In genomic region chr13:73058432-73058740, GRCh38 we compare ENCODE assay signal across 8 cellular contexts. TPM values are rescaled to one million over a fixed set of nuclear protein-coding genes. Genes with fewer than 3 reads are reported as not detected.
A peak's percentile ranks its signal among the peaks of the same experiment; 100 is the strongest.
DNase-seq lines count a peak whose midpoint lies in the region; ATAC-seq and TF ChIP-seq lines count a peak whose summit lies in the region.

No MANE protein-coding gene starts in this region.

- H3K4me1 Mint-ChIP-seq in stimulated activated memory B cell treated with anti-CD40 and anti-IgM and Interleukin-4, amounts not matched to agents 10 μg/mL and 1 μg/mL and 100 μg/mL, for 72 hours = peaks cover 16% of the 10 kb centered on the region

- H4K20me1 ChIP-seq in GM23248 (ENCODE audit: insufficient read depth) = no peaks in the 10 kb centered on the region
- no peaks in the 10 kb centered on the region for H4K20me1 ChIP-seq in OCI-LY3 (ENCODE audit: insufficient read depth, low read length)

- H3K36me3 ChIP-seq in GM23248 (ENCODE audit: low read depth) (no peaks in the 10 kb centered on the region), OCI-LY3 (replicated peaks; ENCODE audit: low read depth, low read length) (no peaks in the 10 kb centered on the region)

- H3K36me3 Mint-ChIP-seq in stimulated activated memory B cell treated with anti-CD40 and anti-IgM and Interleukin-4, amounts not matched to agents 10 μg/mL and 1 μg/mL and 100 μg/mL, for 72 hours = no peaks in the 10 kb centered on the region

- H2AFZ ChIP-seq in GM23248 = peak overlapping the region; percentile 75
- peak overlapping the region; percentile 88 for H2AFZ ChIP-seq in OCI-LY3 (ENCODE audit: low read depth, low read length)

- H3K79me2 ChIP-seq in GM23248 (ENCODE audit: insufficient read depth) (0 out of 2 replicates have a peak, but pooled peaks cover 12% of the 10 kb centered on the region), OCI-LY3 (ENCODE audit: low read length) (no peaks in the 10 kb centered on the region)

- H3K9ac ChIP-seq in GM23248 (peak overlapping the region; percentile 39), OCI-LY3 (ENCODE audit: low read length) (peak overlapping the region; percentile 31)

- no peak for TF ChIP-seq POLR2A in GM18505 (IDR thresholded peaks at IDR 0.05; ENCODE audit: borderline replicate concordance, extremely low read depth, insufficient read depth, insufficient read length)

- H3K4me1 ChIP-seq in GM23248 (ENCODE audit: insufficient read depth) (peaks cover 28% of the 10 kb centered on the region), OCI-LY3 (ENCODE audit: low read length) (peaks cover 11% of the 10 kb centered on the region)

- 1 to 3% methylated on average over 6 to 8 of the region's 8 CpGs for WGBS in GM23248 (ENCODE audit: low coverage in 1 of 2, low lambda C conversion rate in 2 of 2, missing lambda C conversion rate in 2 of 2), 2 experiments

- peaks cover 36% of the 10 kb centered on the region for H3K27me3 Mint-ChIP-seq in stimulated activated memory B cell treated with anti-CD40 and anti-IgM and Interleukin-4, amounts not matched to agents 10 μg/mL and 1 μg/mL and 100 μg/mL, for 72 hours

- peaks cover 24% of the 10 kb centered on the region for H3F3A ChIP-seq in GM23248 (ENCODE audit: insufficient read depth)

- H3K27ac ChIP-seq in GM23248 (no peak overlapping the region), OCI-LY3 (ENCODE audit: low read length) (no peak overlapping the region)

- ATAC-seq in GM18505 (IDR thresholded peaks at IDR 0.05; ENCODE audit: unreplicated experiment) = peak; percentile 21
- no peak for ATAC-seq in stimulated activated memory B cell treated with anti-CD40 and anti-IgM and Interleukin-4, amounts not matched to agents 10 μg/mL and 1 μg/mL and 100 μg/mL, for 72 hours
- ATAC-seq in HG02973 (IDR thresholded peaks at IDR 0.05; ENCODE audit: unreplicated experiment) = no peak

- H3K9me2 ChIP-seq in GM23248 (ENCODE audit: insufficient read depth) = no peaks in the 10 kb centered on the region

- DNase-seq in GM23248 (no peak), fibroblast of villous mesenchyme (ENCODE audit: low read depth) (no peak), dermis blood vessel endothelial cell (no peak), G401 (ENCODE audit: low spot score) (no peak)

- no peak for TF ChIP-seq CTCF in OCI-LY3 (IDR thresholded peaks at IDR 0.05; ENCODE audit: low read depth, low read length)
- no peak for TF ChIP-seq CTCF in fibroblast of villous mesenchyme (IDR thresholded peaks at IDR 0.05; ENCODE audit: insufficient read depth, low read depth, low read length)

- peak overlapping the region; percentile 36 for H3K27ac Mint-ChIP-seq in stimulated activated memory B cell treated with anti-CD40 and anti-IgM and Interleukin-4, amounts not matched to agents 10 μg/mL and 1 μg/mL and 100 μg/mL, for 72 hours

- in situ Hi-C loops in GM23248 (cut with MboI) = loop anchor here (25.0 kb wide), 1 partner anchor 654 kb away; no protein-coding TSS in a partner anchor
- in situ Hi-C loops in G401 (cut with HindIII; ENCODE audit: low sequenced_read_pairs) = no loop called here

- H3K4me2 ChIP-seq in GM23248 (ENCODE audit: unreplicated experiment) = no peak overlapping the region
- H3K4me2 ChIP-seq in OCI-LY3 (ENCODE audit: low read length) = peak overlapping the region; percentile 86

- no peaks in the 10 kb centered on the region for H3K9me3 Mint-ChIP-seq in stimulated activated memory B cell treated with anti-CD40 and anti-IgM and Interleukin-4, amounts not matched to agents 10 μg/mL and 1 μg/mL and 100 μg/mL, for 72 hours

- peak overlapping the region; percentile 78 for H3K4me3 Mint-ChIP-seq in stimulated activated memory B cell treated with anti-CD40 and anti-IgM and Interleukin-4, amounts not matched to agents 10 μg/mL and 1 μg/mL and 100 μg/mL, for 72 hours

- H3K27me3 ChIP-seq in GM23248 (replicated peaks; ENCODE audit: insufficient read depth) (no peaks in the 10 kb centered on the region), OCI-LY3 (ENCODE audit: low read depth, low read length) (peaks cover 36% of the 10 kb centered on the region)

- H3K9me3 ChIP-seq in GM23248 (ENCODE audit: low read depth) = no peaks in the 10 kb centered on the region
- H3K9me3 ChIP-seq in OCI-LY3 (ENCODE audit: insufficient read depth, low read length) = no peaks in the 10 kb centered on the region

- peak overlapping the region; percentile 83 for H3K4me3 ChIP-seq in GM23248
- H3K4me3 ChIP-seq in OCI-LY3 (ENCODE audit: low read length) = peak overlapping the region; percentile 90
- H3K4me3 ChIP-seq in fibroblast of villous mesenchyme (ENCODE audit: low read depth, low read length) = peak overlapping the region; percentile 83

RNA-seq across cellular contexts. Expression of gene KLF5, which starts 0.4 kb away (rescaled TPM):
- 5.5 and 6.1 TPM in 2 replicates for total RNA-seq in GM23248 (2014; rRNA removed; shearing (Covaris generic))
- 5.6 and 7.1 TPM in 2 replicates for polyA plus RNA-seq in GM23248 (2016; fragmentation: Nextera tagmentation; extraction: Ambion mirVana)
- total RNA-seq in fibroblast of villous mesenchyme (6.1 and 15.1 TPM in 2 replicates), dermis blood vessel endothelial cell (1.0 and 1.2 TPM in 2 replicates)
- total RNA-seq in G401 (2014; rRNA removed; shearing (Covaris generic)) = not detected in 2 replicates
